8 cellular contexts compared by ENCODE assay signal in the genomic region with DNA sequence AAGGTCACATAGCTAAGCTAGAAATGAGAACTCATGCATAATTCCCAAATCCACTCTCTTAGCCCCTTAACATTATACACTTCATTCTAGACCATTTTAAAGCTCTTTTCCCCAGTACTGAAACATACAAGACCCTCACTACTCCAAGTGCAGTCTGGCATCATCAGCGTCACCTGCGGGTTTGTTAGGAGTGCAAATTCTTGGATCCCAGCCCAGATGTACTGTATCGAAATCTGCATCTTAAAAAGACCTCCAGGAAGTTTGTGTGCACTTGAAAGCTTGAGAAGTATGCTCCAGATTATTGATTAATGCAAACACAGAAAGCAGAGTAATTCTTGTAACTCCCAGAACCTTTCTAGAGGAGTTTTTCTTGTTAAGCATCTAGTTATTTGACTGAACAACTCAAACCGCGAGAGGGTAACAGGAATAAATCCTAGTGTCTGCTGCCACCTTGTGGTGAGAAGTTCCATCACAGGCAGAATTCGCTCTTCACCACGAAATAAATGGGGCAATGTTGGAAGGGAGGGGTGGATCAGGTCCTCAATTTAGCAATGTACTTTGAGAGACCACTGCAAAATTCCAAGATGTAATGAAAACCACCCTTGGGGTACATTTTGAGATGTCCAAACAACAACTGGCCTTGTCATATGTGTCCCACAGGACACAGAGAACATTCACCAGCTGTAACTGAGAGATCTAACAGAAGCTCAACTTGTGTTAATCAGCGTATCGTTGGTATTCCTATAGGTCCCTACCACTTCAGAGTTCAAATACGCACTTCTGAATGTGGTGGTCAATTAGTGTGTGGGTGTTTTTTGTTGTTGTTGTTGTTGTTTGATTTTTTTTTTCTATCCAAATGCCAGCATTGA. TPM values are rescaled to one million over a fixed set of nuclear protein-coding genes. Genes with fewer than 3 reads are reported as not detected.
A peak's percentile ranks its signal among the peaks of the same experiment; 100 is the strongest.
DNase-seq lines count a peak whose midpoint lies in the region; ATAC-seq, FAIRE-seq and TF ChIP-seq lines count a peak whose summit lies in the region.

No MANE protein-coding gene starts in this region.

- no peaks in the 10 kb centered on the region for H3K9me3 Mint-ChIP-seq in activated CD8-positive, alpha-beta T cell treated with anti-CD3 and anti-CD28 coated beads, Interleukin-2, amount 10 ng/mL, durations not matched to agents 7 days and 5 days (ENCODE audit: insufficient read depth)
- no peaks in the 10 kb centered on the region for H3K9me3 Mint-ChIP-seq in stimulated activated naive B cell treated with anti-CD40 and anti-IgM and Interleukin-4, amounts not matched to agents 10 μg/mL and 1 μg/mL and 100 μg/mL, for 72 hours

- ATAC-seq in HG03159 (IDR thresholded peaks at IDR 0.05; ENCODE audit: unreplicated experiment), result peak; percentile 87
- ATAC-seq in activated CD8-positive, alpha-beta T cell treated with anti-CD3 and anti-CD28 coated beads, Interleukin-2, amount 10 ng/mL, durations not matched to agents 7 days and 5 days, result peak; percentile 63
- peak; percentile 60 to 64 for ATAC-seq in stimulated activated naive B cell treated with anti-CD40 and anti-IgM and Interleukin-4, amounts not matched to agents 10 μg/mL and 1 μg/mL and 100 μg/mL, for 72 hours (replicated peaks)

- H3K4me3 Mint-ChIP-seq in activated CD8-positive, alpha-beta T cell treated with anti-CD3 and anti-CD28 coated beads, Interleukin-2, amount 10 ng/mL, durations not matched to agents 7 days and 5 days, result no peak overlapping the region
- no peak overlapping the region for H3K4me3 Mint-ChIP-seq in stimulated activated naive B cell treated with anti-CD40 and anti-IgM and Interleukin-4, amounts not matched to agents 10 μg/mL and 1 μg/mL and 100 μg/mL, for 72 hours

- POLR2A ChIA-PET in activated CD8-positive, alpha-beta T cell treated with anti-CD3 and anti-CD28 coated beads, Interleukin-2, amount 10 ng/mL, durations not matched to agents 7 days and 5 days (lab: Charles Lee), result no interaction called here

- in situ Hi-C loops in GM13976 (cut with MboI; ENCODE audit: low sequenced_read_pairs, unreplicated experiment), result loop anchor here (5.0 kb wide), 1 partner anchor 466 kb away; no protein-coding TSS in a partner anchor

- H3K4me1 Mint-ChIP-seq in activated CD8-positive, alpha-beta T cell treated with anti-CD3 and anti-CD28 coated beads, Interleukin-2, amount 10 ng/mL, durations not matched to agents 7 days and 5 days (ENCODE audit: low read depth), result no peaks in the 10 kb centered on the region
- H3K4me1 Mint-ChIP-seq in stimulated activated naive B cell treated with anti-CD40 and anti-IgM and Interleukin-4, amounts not matched to agents 10 μg/mL and 1 μg/mL and 100 μg/mL, for 72 hours, result peaks cover 4 to 6% of the 10 kb centered on the region in 2 donors

- no peak overlapping the region for H3K27ac Mint-ChIP-seq in activated CD8-positive, alpha-beta T cell treated with anti-CD3 and anti-CD28 coated beads, Interleukin-2, amount 10 ng/mL, durations not matched to agents 7 days and 5 days
- H3K27ac Mint-ChIP-seq in stimulated activated naive B cell treated with anti-CD40 and anti-IgM and Interleukin-4, amounts not matched to agents 10 μg/mL and 1 μg/mL and 100 μg/mL, for 72 hours, result no peak overlapping the region

- H3K36me3 Mint-ChIP-seq in activated CD8-positive, alpha-beta T cell treated with anti-CD3 and anti-CD28 coated beads, Interleukin-2, amount 10 ng/mL, durations not matched to agents 7 days and 5 days (ENCODE audit: low read depth), result no peaks in the 10 kb centered on the region
- peaks cover 0 to 6% of the 10 kb centered on the region in 2 donors for H3K36me3 Mint-ChIP-seq in stimulated activated naive B cell treated with anti-CD40 and anti-IgM and Interleukin-4, amounts not matched to agents 10 μg/mL and 1 μg/mL and 100 μg/mL, for 72 hours

- DNase-seq in A172 (ENCODE audit: low spot score) (peak; percentile 57), GM13976 (ENCODE audit: low spot score) (peak; percentile 57), NCI-H748 (lab: John Stamatoyannopoulos, UW; ENCODE audit: unreplicated experiment) (peak; percentile 72), mucosa of gallbladder (ENCODE audit: low spot score) (peak; percentile 62)
- peak; percentile 74 for DNase-seq in activated CD8-positive, alpha-beta T cell treated with anti-CD3 and anti-CD28 coated beads, Interleukin-2, amount 10 ng/mL, durations not matched to agents 7 days and 5 days
- DNase-seq in stimulated activated naive B cell treated with anti-CD40 and anti-IgM and Interleukin-4, amounts not matched to agents 10 μg/mL and 1 μg/mL and 100 μg/mL, for 72 hours, result peak; percentile 17

- CTCF ChIA-PET in activated CD8-positive, alpha-beta T cell treated with anti-CD3 and anti-CD28 coated beads, Interleukin-2, amount 10 ng/mL, durations not matched to agents 7 days and 5 days (lab: Charles Lee), result interaction anchor here (0.7 to 4.3 kb wide), 16 partner anchors 11 to 1196 kb away, joined by 3 to 74 read pairs (median 4); no protein-coding TSS in a partner anchor

- H3K27me3 Mint-ChIP-seq in activated CD8-positive, alpha-beta T cell treated with anti-CD3 and anti-CD28 coated beads, Interleukin-2, amount 10 ng/mL, durations not matched to agents 7 days and 5 days (ENCODE audit: low read depth), result no peaks in the 10 kb centered on the region
- no peaks in the 10 kb centered on the region for H3K27me3 Mint-ChIP-seq in stimulated activated naive B cell treated with anti-CD40 and anti-IgM and Interleukin-4, amounts not matched to agents 10 μg/mL and 1 μg/mL and 100 μg/mL, for 72 hours

- peak; percentile 87 for FAIRE-seq in endometrium (lab: Jason Lieb, UNC)

- TF ChIP-seq CTCF in GM13976 (IDR thresholded peaks at IDR 0.05; ENCODE audit: borderline replicate concordance, control extremely low read depth, extremely low read depth, insufficient read depth, missing control alignments), result peak; percentile 71

RNA-seq across cellular contexts. Expression of a gene that starts 0.6 kb away (rescaled TPM):
- total RNA-seq in A172 (2014; rRNA removed; shearing (Covaris generic)), result not detected in 2 replicates
- total RNA-seq in activated CD8-positive, alpha-beta T cell treated with anti-CD3 and anti-CD28 coated beads, Interleukin-2, amount 10 ng/mL, durations not matched to agents 7 days and 5 days, result not detected
- not detected for total RNA-seq in mucosa of gallbladder

RNA-seq across cellular contexts. Expression of a gene that starts 45.1 kb away (rescaled TPM):
- 104 and 130 TPM in 2 replicates for total RNA-seq in A172 (2014; rRNA removed; shearing (Covaris generic))
- 10 to 100 TPM; 88.9 to 91.7 TPM for total RNA-seq in activated CD8-positive, alpha-beta T cell treated with anti-CD3 and anti-CD28 coated beads, Interleukin-2, amount 10 ng/mL, durations not matched to agents 7 days and 5 days
- total RNA-seq in mucosa of gallbladder, result 48.3 TPM

RNA-seq across cellular contexts. Expression of a gene that starts 45.2 kb away (rescaled TPM):
- 7.4 and 7.7 TPM in 2 replicates for total RNA-seq in A172 (2014; rRNA removed; shearing (Covaris generic))
- total RNA-seq in activated CD8-positive, alpha-beta T cell treated with anti-CD3 and anti-CD28 coated beads, Interleukin-2, amount 10 ng/mL, durations not matched to agents 7 days and 5 days, result 10 to 100 TPM; 35.6 to 40.5 TPM
- 33.0 TPM for total RNA-seq in mucosa of gallbladder

Comparison
In these comparisons a context has a peak if more than half of its experiments do, and no peak if none do; other contexts are left out.
1. Peak in every context shown above with its lines: DNase-seq and ATAC-seq.
2. DNase-seq: peak in every context shown above with its lines; median percentile 74 in activated CD8-positive, alpha-beta T cell treated with anti-CD3 and anti-CD28 coated beads, Interleukin-2, amount 10 ng/mL, durations not matched to agents 7 days and 5 days; 72 in NCI-H748; 62 in mucosa of gallbladder; 57 in A172; 57 in GM13976; 17 in stimulated activated naive B cell treated with anti-CD40 and anti-IgM and Interleukin-4, amounts not matched to agents 10 μg/mL and 1 μg/mL and 100 μg/mL, for 72 hours.